In the genomic region with DNA sequence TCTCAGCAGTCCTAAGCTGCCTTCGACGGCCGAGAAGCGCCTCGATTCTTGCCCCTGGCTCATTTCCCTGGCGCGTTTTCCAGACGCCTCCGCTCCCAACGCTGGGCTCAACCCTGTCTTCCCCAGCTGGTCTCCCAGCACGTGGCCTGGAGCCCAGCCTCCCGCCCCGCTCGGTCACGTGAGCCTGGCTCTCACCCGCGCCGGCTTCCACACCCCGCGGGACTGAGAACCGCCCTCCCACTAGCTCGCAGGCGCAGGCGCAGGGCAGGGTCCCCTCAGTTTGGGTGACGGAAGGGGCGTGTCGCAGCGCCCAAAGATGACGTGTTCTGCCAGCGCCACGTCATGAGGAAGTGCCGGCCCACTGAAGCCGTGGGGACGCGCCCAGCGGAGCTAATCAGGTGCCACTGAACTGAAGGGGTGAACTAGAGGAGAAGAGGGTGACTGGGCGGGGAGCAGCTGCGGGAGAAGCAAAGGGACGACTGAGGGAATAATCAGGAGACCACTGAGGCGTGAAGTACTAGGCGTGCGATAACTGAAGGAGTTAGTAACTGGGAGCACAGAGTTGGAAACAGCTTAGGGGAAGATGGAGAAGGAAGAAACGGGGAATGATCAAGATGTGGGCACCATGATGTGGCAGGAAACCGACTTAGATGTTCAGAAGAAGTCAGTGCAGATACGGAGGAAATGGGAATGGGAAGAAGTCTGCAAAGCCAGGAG, we compare ENCODE assay signal across 8 cellular contexts. TPM values are rescaled to one million over a fixed set of nuclear protein-coding genes. Genes with fewer than 3 reads are reported as not detected.
DNase-seq lines count a peak whose midpoint lies in the region; ATAC-seq and TF ChIP-seq lines count a peak whose summit lies in the region.

A gene with protein sequence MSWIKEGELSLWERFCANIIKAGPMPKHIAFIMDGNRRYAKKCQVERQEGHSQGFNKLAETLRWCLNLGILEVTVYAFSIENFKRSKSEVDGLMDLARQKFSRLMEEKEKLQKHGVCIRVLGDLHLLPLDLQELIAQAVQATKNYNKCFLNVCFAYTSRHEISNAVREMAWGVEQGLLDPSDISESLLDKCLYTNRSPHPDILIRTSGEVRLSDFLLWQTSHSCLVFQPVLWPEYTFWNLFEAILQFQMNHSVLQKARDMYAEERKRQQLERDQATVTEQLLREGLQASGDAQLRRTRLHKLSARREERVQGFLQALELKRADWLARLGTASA (plus strand): TSS at position 343 of the 717 bp plus-strand sequence. CDS start 625 bp downstream, outside the sequence.

- peak within 1 kb of the TSS; percentile 80 for H3K27ac Mint-ChIP-seq in activated CD4-positive, alpha-beta memory T cell treated with anti-CD3 and anti-CD28 coated beads for 36 hours

- H3K4me3 ChIP-seq in lower leg skin (ENCODE audit: low read depth, poor library complexity, severe bottlenecking) = peak within 1 kb of the TSS; percentile 39

- WGBS in lower leg skin, 2 donors = 0 to 1% methylated on average over 28 to 45 of the region's 45 CpGs

- CTCF ChIA-PET in activated CD4-positive, alpha-beta memory T cell treated with anti-CD3 and anti-CD28 coated beads for 36 hours (lab: Charles Lee) = interaction anchor here (0.8 to 3.9 kb wide), 15 partner anchors 13 to 263 kb away, joined by 3 to 32 read pairs (median 3); partner anchors contain the start of genes CEP85, HMGN2 and ZNF593

- intact Hi-C loops in activated CD4-positive, alpha-beta memory T cell treated with anti-CD3 and anti-CD28 coated beads for 36 hours (cut with micrococcal nuclease) = loop anchor here (1.0 kb wide), 2 partner anchors 40 to 113 kb away; partner anchors contain the start of gene HMGN2
- intact Hi-C loops in lower leg skin (cut with DNase I; ENCODE audit: low total_unique reads) = no loop called here

- POLR2A ChIA-PET in activated CD4-positive, alpha-beta memory T cell treated with anti-CD3 and anti-CD28 coated beads for 36 hours (lab: Charles Lee) = interaction anchor here (0.8 to 2.2 kb wide), 8 partner anchors 8 to 143 kb away, joined by 3 to 19 read pairs (median 3); partner anchors contain the start of gene HMGN2

- no peaks in the 10 kb centered on the region for H3K9me3 Mint-ChIP-seq in activated CD4-positive, alpha-beta memory T cell treated with anti-CD3 and anti-CD28 coated beads for 36 hours

- no peak for TF ChIP-seq CTCF in lower leg skin (IDR thresholded peaks at IDR 0.05)

- H3K36me3 Mint-ChIP-seq in activated CD4-positive, alpha-beta memory T cell treated with anti-CD3 and anti-CD28 coated beads for 36 hours = peaks cover 7% of the 10 kb centered on the region

- TF ChIP-seq POLR2A in lower leg skin (IDR thresholded peaks at IDR 0.05) = no peak

- DNase-seq in CD1c-positive myeloid dendritic cell (ENCODE audit: extremely low spot score) (peak; percentile 99), NCI-H82 treated with DMSO at 0.1 percent for 48 hours (lab: John Stamatoyannopoulos, UW; ENCODE audit: unreplicated experiment) (peak; percentile 96), dermis microvascular lymphatic vessel endothelial cell (ENCODE audit: low read depth in 2 of 2) (peak; percentile 91 to 98), lower leg skin (ENCODE audit: low spot score in 2 of 2) (peak; percentile 97 to 100)
- peak; percentile 99 for DNase-seq in activated CD4-positive, alpha-beta memory T cell treated with anti-CD3 and anti-CD28 coated beads for 36 hours
- peak; percentile 98 for DNase-seq in stimulated activated CD4-positive, alpha-beta T cell treated with anti-CD3 and anti-CD28 coated beads, Interleukin-4, amount 100 ng/mL, for 48 hours (ENCODE audit: low read depth in 2 of 2)

- no peaks in the 10 kb centered on the region for H3K27me3 Mint-ChIP-seq in activated CD4-positive, alpha-beta memory T cell treated with anti-CD3 and anti-CD28 coated beads for 36 hours

- H3K4me1 Mint-ChIP-seq in activated CD4-positive, alpha-beta memory T cell treated with anti-CD3 and anti-CD28 coated beads for 36 hours (ENCODE audit: low read depth) = peaks cover 23% of the 10 kb centered on the region

- ATAC-seq in GM19438 (IDR thresholded peaks at IDR 0.05; ENCODE audit: low read depth, unreplicated experiment) (peak; percentile 96), HG03575 (IDR thresholded peaks at IDR 0.05; ENCODE audit: extremely low read depth, insufficient number of reproducible peaks, low FRiP score, unreplicated experiment) (peak; percentile 65)

- H3K4me3 Mint-ChIP-seq in activated CD4-positive, alpha-beta memory T cell treated with anti-CD3 and anti-CD28 coated beads for 36 hours = peak within 1 kb of the TSS; percentile 91

RNA-seq across cellular contexts. Expression of the gene that starts here (rescaled TPM):
- 10 to 100 TPM; 41.9 to 45.5 TPM for total RNA-seq in activated CD4-positive, alpha-beta memory T cell treated with anti-CD3 and anti-CD28 coated beads for 36 hours
- 21.2 and 27.4 TPM in 2 replicates for total RNA-seq in dermis microvascular lymphatic vessel endothelial cell
- 10 to 100 TPM; 23.9 to 47.2 (median 39.9) TPM for total RNA-seq in lower leg skin

Comparison
In these comparisons a context has a peak if more than half of its experiments do, and no peak if none do; other contexts are left out.
1. Peak in every context shown above with its lines: DNase-seq, ATAC-seq and H3K4me3 ChIP-seq.